In genomic region chr12:118282767-118283166, GRCh38 we compare ENCODE assay signal across 4 cellular contexts.
"Had no signal": no experiment of that assay in that cellular context is flagged by ENCODE, and none has a peak within 500 bp of the region (broad histone marks: within the 10 kb centered on the region; RNA-seq: fewer than 3 reads in every experiment).

No MANE protein-coding gene starts in this region.

- H3K27ac Mint-ChIP-seq: H9 had no signal

- H3K9me3 Mint-ChIP-seq: H9 had no signal

- DNase-seq: H9, HCEC 1CT, IMR-90 had no signal

- H3K4me1 Mint-ChIP-seq: GM23338, H9 had no signal

- H3K4me3 Mint-ChIP-seq: GM23338, H9 had no signal

- H3K4me3 ChIP-seq: GM23338 had no signal

- ATAC-seq: GM23338 had no signal
